ENCODE assay signal across 8 cellular contexts in the genomic region with DNA sequence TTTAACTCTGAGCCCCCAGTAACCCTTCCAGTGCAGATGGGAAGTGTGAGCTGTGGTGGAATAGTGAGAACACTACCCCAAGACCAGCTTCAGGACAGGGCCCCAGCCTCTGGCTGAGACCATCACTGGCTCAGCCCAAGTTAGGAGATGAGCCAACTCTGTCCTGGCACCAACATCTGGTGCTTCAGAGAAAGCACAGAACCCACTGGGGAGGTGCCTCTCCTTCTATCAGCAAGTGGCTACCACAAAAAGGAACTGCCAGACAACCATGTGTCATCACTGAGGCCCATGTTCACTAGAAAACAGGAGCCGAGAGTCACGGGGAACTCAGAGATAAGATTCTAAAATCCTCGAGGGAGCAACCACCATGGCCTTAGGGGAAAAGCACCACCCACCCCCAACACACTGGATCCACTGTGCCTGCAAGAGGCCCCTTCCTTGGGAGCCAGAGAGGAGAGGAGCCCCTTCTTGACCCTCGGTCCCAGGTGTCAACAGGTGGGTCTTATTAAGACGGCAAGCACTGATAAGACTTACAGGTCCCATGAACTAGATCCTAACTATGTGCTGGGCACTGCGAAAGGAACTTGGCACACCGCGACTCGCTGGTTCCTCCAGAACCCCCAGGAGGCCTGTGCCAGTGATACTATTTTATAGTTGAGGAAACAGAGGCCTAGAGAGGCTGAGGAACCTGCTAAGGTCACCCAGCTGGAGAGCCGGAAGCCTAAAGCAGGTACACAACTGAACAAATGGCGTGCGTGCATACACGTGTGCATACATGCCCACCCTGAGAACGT.
DNase-seq lines count a peak whose midpoint lies in the region; ATAC-seq and TF ChIP-seq lines count a peak whose summit lies in the region.

No MANE protein-coding gene starts in this region.

- peak overlapping the region; percentile 66 for H3K27ac Mint-ChIP-seq in nephron progenitor cell

- no peaks in the 10 kb centered on the region for H3K9me3 Mint-ChIP-seq in nephron progenitor cell

- H3K4me1 ChIP-seq in ectodermal cell (ENCODE audit: control insufficient read depth, insufficient read depth, low read length), result peaks cover 47% of the 10 kb centered on the region

- no peaks in the 10 kb centered on the region for H3K27me3 ChIP-seq in ectodermal cell (ENCODE audit: control insufficient read depth, insufficient read depth, low read length, poor library complexity, severe bottlenecking)

- H3K4me1 Mint-ChIP-seq in nephron progenitor cell, result peaks cover 68% of the 10 kb centered on the region

- peaks cover 3% of the 10 kb centered on the region for H3K27me3 Mint-ChIP-seq in nephron progenitor cell (ENCODE audit: low read depth, poor library complexity)

- no peak for TF ChIP-seq CTCF in nephron progenitor cell (IDR thresholded peaks at IDR 0.05)

- peak overlapping the region; percentile 79 for H3K27ac ChIP-seq in ectodermal cell (ENCODE audit: insufficient read depth, low read depth, low read length, poor library complexity, severe bottlenecking)

- H3K36me3 ChIP-seq in ectodermal cell (ENCODE audit: control insufficient read depth, insufficient read depth, low read length), result no peaks in the 10 kb centered on the region

- no peaks in the 10 kb centered on the region for H3K9me3 ChIP-seq in ectodermal cell (ENCODE audit: control insufficient read depth, low read length)

- H3K4me3 Mint-ChIP-seq in nephron progenitor cell, result no peak overlapping the region

- 84 to 85% methylated on average over 14 of the region's 14 CpGs for whole genome bisulfite sequencing in ectodermal cell, 2 experiments

- peaks cover 11% of the 10 kb centered on the region for H3K36me3 Mint-ChIP-seq in nephron progenitor cell (ENCODE audit: low read depth)

- H3K4me3 ChIP-seq in ectodermal cell (ENCODE audit: insufficient read depth, low read depth, low read length), result no peak overlapping the region

- ATAC-seq in GM18861 (IDR thresholded peaks at IDR 0.05; ENCODE audit: unreplicated experiment), result peak; percentile 56
- ATAC-seq in HG03039 (IDR thresholded peaks at IDR 0.05; ENCODE audit: unreplicated experiment), result peak; percentile 47

- DNase-seq in T-helper 2 cell (peak in 3 of 5 experiments; percentile 16 to 82 (median 69)), nephron progenitor cell (no peak), NCI-H345 (lab: John Stamatoyannopoulos, UW) (no peak), NCI-H1048 (lab: John Stamatoyannopoulos, UW) (no peak), GOT3 (lab: John Stamatoyannopoulos, UW) (no peak)

Comparison
In these comparisons a context has a peak if more than half of its experiments do, and no peak if none do; other contexts are left out.
1. DNase-seq: peak in T-helper 2 cell (3 of 5); none in nephron progenitor cell (single experiment), NCI-H345 (single experiment), NCI-H1048 (single experiment) and GOT3 (single experiment).